ENCODE assay signal across 24 cellular contexts in genomic region chr6:133041020-133041419, GRCh38.
A peak's percentile ranks its signal among the peaks of the same experiment; 100 is the strongest.
DNase-seq lines count a peak whose midpoint lies in the region; ATAC-seq, FAIRE-seq and TF ChIP-seq lines count a peak whose summit lies in the region.
"Had no signal": no experiment of that assay in that cellular context is flagged by ENCODE, and none has a peak within 500 bp of the region (broad histone marks: within the 10 kb centered on the region; RNA-seq: fewer than 3 reads in every experiment).

No MANE protein-coding gene starts in this region.

- H3K9me2 ChIP-seq in SK-N-SH, result no peaks in the 10 kb centered on the region

- no peak for TF ChIP-seq RAD21 in SK-N-SH (IDR thresholded peaks at IDR 0.05; ENCODE audit: low read length)

- peaks cover 0 to 3% of the 10 kb centered on the region in 2 experiments; a peak in 2 of 4 replicates for H3K4me1 ChIP-seq in SK-N-SH (ENCODE audit: control insufficient read depth in 1 of 2, insufficient read depth in 2 of 2, low read depth in 1 of 2, low read length in 1 of 2)
- peaks cover 0 to 19% (median 0%) of the 10 kb centered on the region in 9 donors for H3K4me1 ChIP-seq in heart right ventricle
- no peaks in the 10 kb centered on the region for H3K4me1 ChIP-seq in stomach
- H3K4me1 ChIP-seq: A549, upper lobe of right lung had no signal

- TF ChIP-seq POLR2A in stomach (IDR thresholded peaks at IDR 0.05), result no peak

- H3K27ac ChIP-seq in SK-N-SH (ENCODE audit: low read depth in 2 of 2, low read length in 1 of 2) (no peak overlapping the region; a peak in 1 of 4 replicates), heart right ventricle (peak overlapping the region in 5 of 10 donors; percentile 21 to 65 (median 54)), stomach (no peak overlapping the region)
- H3K27ac ChIP-seq: A549, dorsolateral prefrontal cortex, HL-60, upper lobe of right lung had no signal

- FAIRE-seq in D721Med (lab: Jason Lieb, UNC), result no peak
- FAIRE-seq: A549, H54 had no signal

- DNase-seq in SHP77 treated with DMSO at 0.1 percent for 48 hours (lab: John Stamatoyannopoulos, UW), result peak; percentile 8
- DNase-seq in SHP77 (lab: John Stamatoyannopoulos, UW), result no peak
- peak; percentile 5 for DNase-seq in SK-N-SH
- DNase-seq in heart right ventricle, result peak in 1 of 2 donors; percentile 31
- DNase-seq in D721Med (ENCODE audit: insufficient read length, low spot score), result no peak
- DNase-seq in stomach, result no peak
- DNase-seq in activated T-cell treated with anti-CD3 and anti-CD28 coated beads for 4 hours, result no peak
- DNase-seq: activated CD4-positive, alpha-beta T cell treated with anti-CD3 and anti-CD28 coated beads for 48 hours; AML-193; amniotic stem cell; CD4-positive, alpha-beta T cell; dorsolateral prefrontal cortex; foreskin melanocyte; kidney glomerular epithelial cell; NCI-H2107; NCI-H345; NCI-H69; stimulated activated naive B cell treated with anti-CD40 and anti-IgM and Interleukin-4, amounts not matched to agents 10 μg/mL and 1 μg/mL and 100 μg/mL, for 72 hours; upper lobe of right lung had no signal

- POLR2A ChIA-PET in SK-N-SH (lab: Yijun Ruan, JAX), result interaction anchor here (0.7 kb wide), 1 partner anchor 54 kb away, joined by 3 read pairs; no protein-coding TSS in a partner anchor

- H3K27me3 ChIP-seq in SK-N-SH (ENCODE audit: insufficient read depth) (no peaks in the 10 kb centered on the region), heart right ventricle (no peaks in the 10 kb centered on the region), stomach (no peaks in the 10 kb centered on the region)
- H3K27me3 ChIP-seq: dorsolateral prefrontal cortex, upper lobe of right lung had no signal

- H2AFZ ChIP-seq in SK-N-SH (ENCODE audit: low read depth), result no peak overlapping the region

- H3K9me3 ChIP-seq in SK-N-SH (no peaks in the 10 kb centered on the region), heart right ventricle (no peaks in the 10 kb centered on the region), stomach (no peaks in the 10 kb centered on the region)
- H3K9me3 ChIP-seq: A549, upper lobe of right lung had no signal

- H3K79me2 ChIP-seq in SK-N-SH (ENCODE audit: insufficient read depth), result no peaks in the 10 kb centered on the region

- H4K20me1 ChIP-seq in SK-N-SH (ENCODE audit: insufficient read depth), result no peaks in the 10 kb centered on the region

- H3F3A ChIP-seq in SK-N-SH (replicated peaks; ENCODE audit: insufficient read depth), result no peaks in the 10 kb centered on the region

- intact Hi-C loops in heart right ventricle (cut with DNase I) (loop anchor here in 1 of 10 donors (5.0 kb wide), 1 partner anchor 79 kb away; no protein-coding TSS in a partner anchor), stomach (cut with DNase I; ENCODE audit: low total_unique reads) (no loop called here)

- CTCF ChIA-PET in SK-N-SH (lab: Yijun Ruan, JAX), result interaction anchor here (0.7 to 2.7 kb wide), 9 partner anchors 8 to 210 kb away, joined by 3 to 12 read pairs (median 4); no protein-coding TSS in a partner anchor

- H3K9ac ChIP-seq in SK-N-SH, result no peak overlapping the region

- TF ChIP-seq EP300 in SK-N-SH (IDR thresholded peaks at IDR 0.05; ENCODE audit: borderline replicate concordance in 1 of 2, low read depth in 1 of 2, low read length in 1 of 2) (0 out of 4 replicates have a peak, but pooled peaks of 1 of the 2 experiments have one; percentile 16), stomach (IDR thresholded peaks at IDR 0.05) (no peak)

- no peak for TF ChIP-seq CTCF in SK-N-SH (IDR thresholded peaks at IDR 0.05)
- no peak for TF ChIP-seq CTCF in heart right ventricle (IDR thresholded peaks at IDR 0.05)
- no peak for TF ChIP-seq CTCF in D721Med (IDR thresholded peaks at IDR 0.05; ENCODE audit: insufficient read depth, missing control alignments)
- no peak for TF ChIP-seq CTCF in stomach (IDR thresholded peaks at IDR 0.05)

- ATAC-seq in heart right ventricle (peak; percentile 58 to 97 (median 78)), GM18502 (IDR thresholded peaks at IDR 0.05; ENCODE audit: poor library complexity, unreplicated experiment) (no peak)
- ATAC-seq: A549; natural killer cell treated with Interleukin-12 subunit alpha and Interleukin-12 subunit beta and Interleukin-15 and Interleukin-18, amount 100 ng/mL, for 72 hours; stimulated activated naive B cell treated with anti-CD40 and anti-IgM and Interleukin-4, amounts not matched to agents 10 μg/mL and 1 μg/mL and 100 μg/mL, for 72 hours; upper lobe of right lung had no signal

- no peak overlapping the region for H3K4me2 ChIP-seq in SK-N-SH
- H3K4me2 ChIP-seq: A549 had no signal

- H3K36me3 ChIP-seq in SK-N-SH (replicated peaks in 1 of 2; ENCODE audit: control insufficient read depth in 1 of 2, insufficient read depth in 2 of 2, low read length in 1 of 2) (no peaks in the 10 kb centered on the region), heart right ventricle (no peaks in the 10 kb centered on the region), stomach (no peaks in the 10 kb centered on the region)
- H3K36me3 ChIP-seq: upper lobe of right lung had no signal

- H3K4me3 ChIP-seq in SK-N-SH (ENCODE audit: low read depth in 2 of 2, low read length in 1 of 2) (no peak overlapping the region), heart right ventricle (no peak overlapping the region), stomach (no peak overlapping the region)
- H3K4me3 ChIP-seq: A549, dorsolateral prefrontal cortex, upper lobe of right lung had no signal

TF ChIP-seq in SK-N-SH, 30 proteins besides CTCF, POLR2A, EP300 and RAD21:
- 0 out of 2 replicates have a peak, but pooled peaks have one; percentile 20 for TF ChIP-seq GATA2 (CRISPR knock-in tag; IDR thresholded peaks at IDR 0.05)
- TF ChIP-seq USF2 (IDR thresholded peaks at IDR 0.05; ENCODE audit: borderline replicate concordance, low read depth, low read length), result no peak
TF ChIP-seq in SK-N-SH: peak in this region for 1.

Comparison
In these comparisons a context has a peak if more than half of its experiments do, and no peak if none do; other contexts are left out.
1. DNase-seq: peak in SHP77 treated with DMSO at 0.1 percent for 48 hours (single experiment) and SK-N-SH (single experiment); none in SHP77 (0 of 2), D721Med (single experiment), stomach (single experiment) and activated T-cell treated with anti-CD3 and anti-CD28 coated beads for 4 hours (single experiment).